Comparison of ENCODE assay signal across 15 cellular contexts in the genomic region with DNA sequence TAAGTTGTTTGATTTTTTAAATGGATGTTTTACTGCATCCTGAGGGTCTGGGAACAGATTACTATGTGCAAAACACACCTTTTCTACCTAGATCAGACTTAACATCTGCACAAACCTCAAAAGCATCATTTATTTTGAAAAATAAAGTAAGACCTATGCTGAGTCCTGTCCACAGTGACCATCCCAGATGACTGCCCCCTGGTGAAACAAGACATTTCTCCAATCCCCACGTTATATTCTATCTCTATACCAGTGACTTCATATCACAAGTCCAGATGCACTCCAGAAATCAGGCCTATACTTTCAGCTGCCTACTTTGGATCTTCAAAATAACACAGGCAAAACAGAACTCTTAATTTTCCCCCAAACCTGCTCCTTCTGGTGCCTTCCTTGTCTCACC.
A peak's percentile ranks its signal among the peaks of the same experiment; 100 is the strongest.
DNase-seq lines count a peak whose midpoint lies in the region; ATAC-seq, FAIRE-seq and TF ChIP-seq lines count a peak whose summit lies in the region.
"Had no signal": no experiment of that assay in that cellular context is flagged by ENCODE, and none has a peak within 500 bp of the region (broad histone marks: within the 10 kb centered on the region; RNA-seq: fewer than 3 reads in every experiment).

No MANE protein-coding gene starts in this region.

- POLR2A ChIA-PET in K562 (lab: Yijun Ruan, JAX) = no interaction called here

- in situ Hi-C loops in K562 (cut with MboI) = no loop called here

- TF ChIP-seq POLR2A in K562 (conservative IDR thresholded peaks at IDR 0.05) = no peak
- TF ChIP-seq POLR2A in upper lobe of left lung (IDR thresholded peaks at IDR 0.05) = no peak

- no peaks in the 10 kb centered on the region for H3K79me2 ChIP-seq in K562 (ENCODE audit: control insufficient read depth, insufficient read depth, low read length)

- H3K4me3 ChIP-seq in K562 (no peak overlapping the region), fibroblast of mammary gland (ENCODE audit: control insufficient read depth, low read depth, low read length) (no peak overlapping the region), upper lobe of left lung (no peak overlapping the region)
- H3K4me3 ChIP-seq: A549, GM23248 had no signal

- no peak for FAIRE-seq in K562 (lab: Jason Lieb, UNC)
- FAIRE-seq: A549, H54 had no signal

- H2AFZ ChIP-seq in K562 (ENCODE audit: low read depth, low read length) = peak overlapping the region; percentile 71
- H2AFZ ChIP-seq: GM23248 had no signal

- H3K36me3 ChIP-seq in K562 (ENCODE audit: control insufficient read depth, insufficient read depth, low read length) (no peaks in the 10 kb centered on the region; the same call in 2 of the 3 replicates), upper lobe of left lung (no peaks in the 10 kb centered on the region)

- intact Hi-C loops in K562 (cut with micrococcal nuclease) = no loop called here

- ATAC-seq in K562 = peak; percentile 70
- ATAC-seq in upper lobe of left lung (ENCODE audit: low FRiP score in 2 of 2) = no peak
- ATAC-seq in GM19328 (IDR thresholded peaks at IDR 0.05; ENCODE audit: unreplicated experiment) = no peak
- ATAC-seq: HCT116 had no signal

- peak in 1 of 2 experiments; percentile 32; a peak in 2 of 4 replicates for TF ChIP-seq RAD21 in K562 (CRISPR knock-in tag; conservative IDR thresholded peaks at IDR 0.05 in 1 of 2, IDR thresholded peaks at IDR 0.05 in 1 of 2)

- DNase-seq in K562 (ENCODE audit: extremely low read depth in 1 of 4, low spot score in 3 of 4) (peak; percentile 17 to 45 (median 26)), fibroblast of mammary gland (ENCODE audit: low read depth) (no peak), amygdala (lab: John Stamatoyannopoulos, UW) (no peak), upper lobe of left lung (no peak), hepatic stellate cell (ENCODE audit: low spot score) (no peak)
- DNase-seq: Caco-2; CD8-positive, alpha-beta memory T cell; DMS53; GF-D8 had no signal

- H3K27ac ChIP-seq in K562 (ENCODE audit: extremely low read depth, low read depth, low read length) = no peak overlapping the region; the same call in 1 of the 3 replicates
- H3K27ac ChIP-seq in upper lobe of left lung = no peak overlapping the region
- H3K27ac ChIP-seq: A549, GM23248 had no signal

- no peaks in the 10 kb centered on the region for H3K9me1 ChIP-seq in K562 (ENCODE audit: control insufficient read depth, insufficient read depth, low read length)

- no peak overlapping the region for H3K9ac ChIP-seq in K562 (ENCODE audit: insufficient read depth in 1 of 2, low read depth in 2 of 2, low read length in 2 of 2)
- H3K9ac ChIP-seq: GM23248 had no signal

- H3K4me1 ChIP-seq in K562 (replicated peaks in 1 of 2; ENCODE audit: control insufficient read depth in 2 of 2, insufficient read depth in 2 of 2, low read length in 2 of 2) (peaks cover 18 to 42% of the 10 kb centered on the region in 2 experiments; a peak in 4 of 5 replicates), upper lobe of left lung (no peaks in the 10 kb centered on the region)
- H3K4me1 ChIP-seq: Caco-2 had no signal

- H3K9me3 ChIP-seq in K562 (replicated peaks; ENCODE audit: control insufficient read depth, insufficient read depth, low read depth, low read length) = peaks cover 16% of the 10 kb centered on the region
- H3K9me3 ChIP-seq in upper lobe of left lung = no peaks in the 10 kb centered on the region
- H3K9me3 ChIP-seq: Caco-2 had no signal

- no peaks in the 10 kb centered on the region for H3K27me3 ChIP-seq in K562 (ENCODE audit: control insufficient read depth in 2 of 2, insufficient read depth in 2 of 2, low read length in 2 of 2)
- H3K27me3 ChIP-seq in upper lobe of left lung = no peaks in the 10 kb centered on the region

- WGBS in K562 (ENCODE audit: insufficient coverage, low coverage, missing lambda C conversion rate) = 24% methylated on average over 1 of the region's 1 CpG
- WGBS in upper lobe of left lung, 2 donors = 72 to 73% methylated on average over 1 of the region's 1 CpG

- no peak overlapping the region for H3K4me2 ChIP-seq in K562 (ENCODE audit: insufficient read depth, low read length)
- H3K4me2 ChIP-seq: A549 had no signal

- BruUV-seq in K562 (replicated peaks; lab: Mats Ljungman, UMichigan) = no TSS peak

- peak; percentile 2; the same call in 1 of the 3 replicates for TF ChIP-seq CTCF in GM12872 (IDR thresholded peaks at IDR 0.05; ENCODE audit: insufficient read depth, low read depth, low read length)
- peak; percentile 20 to 39 (median 31); a peak in 3 of 6 replicates for TF ChIP-seq CTCF in K562 (IDR thresholded peaks at IDR 0.05 in 2 of 3, conservative IDR thresholded peaks at IDR 0.05 in 1 of 3; ENCODE audit: insufficient read depth in 2 of 3, low read depth in 1 of 3, low read length in 3 of 3)
- peak; percentile 6 for TF ChIP-seq CTCF in fibroblast of mammary gland (conservative IDR thresholded peaks at IDR 0.05; ENCODE audit: control insufficient read depth, insufficient read depth, low read depth, low read length)
- no peak for TF ChIP-seq CTCF in upper lobe of left lung (IDR thresholded peaks at IDR 0.05)

- H4K20me1 ChIP-seq in K562 (replicated peaks; ENCODE audit: control insufficient read depth, insufficient read depth, low read length) = no peaks in the 10 kb centered on the region

- CTCF ChIA-PET in K562 (lab: Yijun Ruan, JAX; ENCODE audit: low intra/inter-chr PET ratio) = no interaction called here

- TF ChIP-seq EP300 in K562 (IDR thresholded peaks at IDR 0.05; ENCODE audit: low read length) (no peak), upper lobe of left lung (IDR thresholded peaks at IDR 0.05) (no peak)

TF ChIP-seq in K562, 482 proteins besides CTCF, POLR2A, EP300 and RAD21:
- no peak for TF ChIP-seq ARNT (IDR thresholded peaks at IDR 0.05)
- TF ChIP-seq, protein P1, sequence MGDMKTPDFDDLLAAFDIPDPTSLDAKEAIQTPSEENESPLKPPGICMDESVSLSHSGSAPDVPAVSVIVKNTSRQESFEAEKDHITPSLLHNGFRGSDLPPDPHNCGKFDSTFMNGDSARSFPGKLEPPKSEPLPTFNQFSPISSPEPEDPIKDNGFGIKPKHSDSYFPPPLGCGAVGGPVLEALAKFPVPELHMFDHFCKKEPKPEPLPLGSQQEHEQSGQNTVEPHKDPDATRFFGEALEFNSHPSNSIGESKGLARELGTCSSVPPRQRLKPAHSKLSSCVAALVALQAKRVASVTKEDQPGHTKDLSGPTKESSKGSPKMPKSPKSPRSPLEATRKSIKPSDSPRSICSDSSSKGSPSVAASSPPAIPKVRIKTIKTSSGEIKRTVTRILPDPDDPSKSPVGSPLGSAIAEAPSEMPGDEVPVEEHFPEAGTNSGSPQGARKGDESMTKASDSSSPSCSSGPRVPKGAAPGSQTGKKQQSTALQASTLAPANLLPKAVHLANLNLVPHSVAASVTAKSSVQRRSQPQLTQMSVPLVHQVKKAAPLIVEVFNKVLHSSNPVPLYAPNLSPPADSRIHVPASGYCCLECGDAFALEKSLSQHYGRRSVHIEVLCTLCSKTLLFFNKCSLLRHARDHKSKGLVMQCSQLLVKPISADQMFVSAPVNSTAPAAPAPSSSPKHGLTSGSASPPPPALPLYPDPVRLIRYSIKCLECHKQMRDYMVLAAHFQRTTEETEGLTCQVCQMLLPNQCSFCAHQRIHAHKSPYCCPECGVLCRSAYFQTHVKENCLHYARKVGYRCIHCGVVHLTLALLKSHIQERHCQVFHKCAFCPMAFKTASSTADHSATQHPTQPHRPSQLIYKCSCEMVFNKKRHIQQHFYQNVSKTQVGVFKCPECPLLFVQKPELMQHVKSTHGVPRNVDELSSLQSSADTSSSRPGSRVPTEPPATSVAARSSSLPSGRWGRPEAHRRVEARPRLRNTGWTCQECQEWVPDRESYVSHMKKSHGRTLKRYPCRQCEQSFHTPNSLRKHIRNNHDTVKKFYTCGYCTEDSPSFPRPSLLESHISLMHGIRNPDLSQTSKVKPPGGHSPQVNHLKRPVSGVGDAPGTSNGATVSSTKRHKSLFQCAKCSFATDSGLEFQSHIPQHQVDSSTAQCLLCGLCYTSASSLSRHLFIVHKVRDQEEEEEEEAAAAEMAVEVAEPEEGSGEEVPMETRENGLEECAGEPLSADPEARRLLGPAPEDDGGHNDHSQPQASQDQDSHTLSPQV (IDR thresholded peaks at IDR 0.05) = peak; percentile 39

Comparison
In these comparisons a context has a peak if more than half of its experiments do, and no peak if none do; other contexts are left out.
1. CTCF ChIP-seq: peak in GM12872 (single experiment), K562 (3 of 3) and fibroblast of mammary gland (single experiment); none in upper lobe of left lung (0 of 6).
2. DNase-seq: peak in K562 (4 of 4); none in fibroblast of mammary gland (single experiment), amygdala (0 of 56), upper lobe of left lung (0 of 2) and hepatic stellate cell (single experiment).